ENCODE assay signal across 1 cellular context in the genomic region with DNA sequence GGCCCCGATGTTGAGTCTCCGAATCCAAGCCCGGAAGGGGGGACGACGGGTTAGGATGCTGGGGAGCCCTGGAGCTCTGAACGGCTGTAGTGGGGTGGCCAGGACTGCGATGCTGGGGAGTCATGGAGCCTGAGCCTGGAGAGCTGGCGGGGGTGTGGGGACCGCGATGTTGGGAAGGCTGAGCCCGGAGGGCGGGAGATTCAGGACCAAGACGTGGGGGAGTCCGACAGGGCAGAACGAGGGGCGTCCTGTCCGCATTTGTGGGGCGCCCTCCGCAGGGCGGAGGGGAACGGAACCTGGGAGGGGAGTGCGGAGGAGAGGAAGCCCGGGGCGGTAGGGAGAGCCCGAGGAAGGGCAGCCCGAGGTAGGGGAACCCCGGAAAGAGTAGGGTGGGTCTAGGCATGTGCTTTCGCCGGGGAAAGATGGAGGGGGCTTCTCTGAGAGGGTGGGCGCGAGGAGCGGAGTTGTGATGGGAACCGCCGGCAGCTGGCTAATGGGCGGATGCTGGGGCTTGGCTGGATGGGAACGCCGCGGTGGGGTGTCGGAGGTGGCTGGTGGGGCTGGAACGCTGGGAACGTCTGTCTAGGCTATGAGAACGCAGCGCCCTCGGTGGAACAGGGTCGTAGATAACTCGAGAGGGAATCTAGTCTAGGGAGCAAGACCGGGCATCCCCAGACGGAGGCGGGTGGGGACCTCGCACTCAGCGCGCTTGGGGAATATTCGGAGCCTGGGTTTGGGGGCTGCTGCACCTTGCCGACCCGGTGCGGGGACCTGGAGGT.
A peak's percentile ranks its signal among the peaks of the same experiment; 100 is the strongest.
TF ChIP-seq lines count a peak whose summit lies in the region.

No MANE protein-coding gene starts in this region.

TF ChIP-seq in HepG2, 621 proteins besides CTCF, POLR2A, EP300 and RAD21 (continued from another document):
- TF ChIP-seq, protein P1, sequence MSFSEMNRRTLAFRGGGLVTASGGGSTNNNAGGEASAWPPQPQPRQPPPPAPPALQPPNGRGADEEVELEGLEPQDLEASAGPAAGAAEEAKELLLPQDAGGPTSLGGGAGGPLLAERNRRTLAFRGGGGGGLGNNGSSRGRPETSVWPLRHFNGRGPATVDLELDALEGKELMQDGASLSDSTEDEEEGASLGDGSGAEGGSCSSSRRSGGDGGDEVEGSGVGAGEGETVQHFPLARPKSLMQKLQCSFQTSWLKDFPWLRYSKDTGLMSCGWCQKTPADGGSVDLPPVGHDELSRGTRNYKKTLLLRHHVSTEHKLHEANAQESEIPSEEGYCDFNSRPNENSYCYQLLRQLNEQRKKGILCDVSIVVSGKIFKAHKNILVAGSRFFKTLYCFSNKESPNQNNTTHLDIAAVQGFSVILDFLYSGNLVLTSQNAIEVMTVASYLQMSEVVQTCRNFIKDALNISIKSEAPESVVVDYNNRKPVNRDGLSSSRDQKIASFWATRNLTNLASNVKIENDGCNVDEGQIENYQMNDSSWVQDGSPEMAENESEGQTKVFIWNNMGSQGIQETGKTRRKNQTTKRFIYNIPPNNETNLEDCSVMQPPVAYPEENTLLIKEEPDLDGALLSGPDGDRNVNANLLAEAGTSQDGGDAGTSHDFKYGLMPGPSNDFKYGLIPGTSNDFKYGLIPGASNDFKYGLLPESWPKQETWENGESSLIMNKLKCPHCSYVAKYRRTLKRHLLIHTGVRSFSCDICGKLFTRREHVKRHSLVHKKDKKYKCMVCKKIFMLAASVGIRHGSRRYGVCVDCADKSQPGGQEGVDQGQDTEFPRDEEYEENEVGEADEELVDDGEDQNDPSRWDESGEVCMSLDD (CRISPR knock-in tag; IDR thresholded peaks at IDR 0.05; ENCODE audit: borderline replicate concordance): peak; percentile 96
- no peak; the same call in 1 of the 2 replicates for TF ChIP-seq SP2 (CRISPR knock-in tag; IDR thresholded peaks at IDR 0.05)
- peak; percentile 68; the same call in 1 of the 2 replicates for TF ChIP-seq HDAC1 (CRISPR knock-in tag; IDR thresholded peaks at IDR 0.05)
- 0 out of 2 replicates have a peak, but pooled peaks have one; percentile 83 for TF ChIP-seq ZNF850 (CRISPR knock-in tag; conservative IDR thresholded peaks at IDR 0.05)
- TF ChIP-seq SAFB2 (CRISPR knock-in tag; IDR thresholded peaks at IDR 0.05; ENCODE audit: borderline replicate concordance, low read depth): no peak
- TF ChIP-seq, protein P2, sequence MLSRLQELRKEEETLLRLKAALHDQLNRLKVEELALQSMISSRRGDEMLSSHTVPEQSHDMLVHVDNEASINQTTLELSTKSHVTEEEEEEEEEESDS (CRISPR knock-in tag; IDR thresholded peaks at IDR 0.05; ENCODE audit: borderline replicate concordance): no peak
- TF ChIP-seq ZNF564 (CRISPR knock-in tag; IDR thresholded peaks at IDR 0.05): peak; percentile 85
- 0 out of 2 replicates have a peak, but pooled peaks have one; percentile 55 for TF ChIP-seq REL (CRISPR knock-in tag; conservative IDR thresholded peaks at IDR 0.05)
- TF ChIP-seq ATF1 (CRISPR knock-in tag; IDR thresholded peaks at IDR 0.05): no peak
- TF ChIP-seq FOSL2 (CRISPR knock-in tag; IDR thresholded peaks at IDR 0.05): 0 out of 2 replicates have a peak, but pooled peaks have one; percentile 13
- no peak for TF ChIP-seq MIER2 (CRISPR knock-in tag; IDR thresholded peaks at IDR 0.05)
- TF ChIP-seq ZNF816 (CRISPR knock-in tag; IDR thresholded peaks at IDR 0.05; ENCODE audit: borderline replicate concordance): 0 out of 2 replicates have a peak, but pooled peaks have one; percentile 37
- 0 out of 2 replicates have a peak, but pooled peaks have one; percentile 38 for TF ChIP-seq HNRNPL (IDR thresholded peaks at IDR 0.05; ENCODE audit: low read depth, low read length)
- peak; percentile 49; the same call in 1 of the 2 replicates for TF ChIP-seq KDM5B (CRISPR knock-in tag; IDR thresholded peaks at IDR 0.05; ENCODE audit: borderline replicate concordance)
- no peak for TF ChIP-seq HOXA3 (CRISPR knock-in tag; IDR thresholded peaks at IDR 0.05)
- TF ChIP-seq ZNF451 (CRISPR knock-in tag; IDR thresholded peaks at IDR 0.05): 0 out of 2 replicates have a peak, but pooled peaks have one; percentile 8
- 0 out of 2 replicates have a peak, but pooled peaks have one; percentile 15 for TF ChIP-seq KMT2A (CRISPR knock-in tag; IDR thresholded peaks at IDR 0.05)
- peak; percentile 10; the same call in 1 of the 2 replicates for TF ChIP-seq BORCS8-MEF2B (CRISPR knock-in tag; IDR thresholded peaks at IDR 0.05)
- TF ChIP-seq SETDB1 (CRISPR knock-in tag; IDR thresholded peaks at IDR 0.05; ENCODE audit: borderline replicate concordance): no peak
- 0 out of 2 replicates have a peak, but pooled peaks have one; percentile 45 for TF ChIP-seq ZNF33A (CRISPR knock-in tag; IDR thresholded peaks at IDR 0.05; ENCODE audit: borderline replicate concordance)
- 0 out of 4 replicates have a peak, but pooled peaks of 1 of the 2 experiments have one; percentile 14 for TF ChIP-seq KLF16 (CRISPR knock-in tag; IDR thresholded peaks at IDR 0.05)
- TF ChIP-seq, protein P3, sequence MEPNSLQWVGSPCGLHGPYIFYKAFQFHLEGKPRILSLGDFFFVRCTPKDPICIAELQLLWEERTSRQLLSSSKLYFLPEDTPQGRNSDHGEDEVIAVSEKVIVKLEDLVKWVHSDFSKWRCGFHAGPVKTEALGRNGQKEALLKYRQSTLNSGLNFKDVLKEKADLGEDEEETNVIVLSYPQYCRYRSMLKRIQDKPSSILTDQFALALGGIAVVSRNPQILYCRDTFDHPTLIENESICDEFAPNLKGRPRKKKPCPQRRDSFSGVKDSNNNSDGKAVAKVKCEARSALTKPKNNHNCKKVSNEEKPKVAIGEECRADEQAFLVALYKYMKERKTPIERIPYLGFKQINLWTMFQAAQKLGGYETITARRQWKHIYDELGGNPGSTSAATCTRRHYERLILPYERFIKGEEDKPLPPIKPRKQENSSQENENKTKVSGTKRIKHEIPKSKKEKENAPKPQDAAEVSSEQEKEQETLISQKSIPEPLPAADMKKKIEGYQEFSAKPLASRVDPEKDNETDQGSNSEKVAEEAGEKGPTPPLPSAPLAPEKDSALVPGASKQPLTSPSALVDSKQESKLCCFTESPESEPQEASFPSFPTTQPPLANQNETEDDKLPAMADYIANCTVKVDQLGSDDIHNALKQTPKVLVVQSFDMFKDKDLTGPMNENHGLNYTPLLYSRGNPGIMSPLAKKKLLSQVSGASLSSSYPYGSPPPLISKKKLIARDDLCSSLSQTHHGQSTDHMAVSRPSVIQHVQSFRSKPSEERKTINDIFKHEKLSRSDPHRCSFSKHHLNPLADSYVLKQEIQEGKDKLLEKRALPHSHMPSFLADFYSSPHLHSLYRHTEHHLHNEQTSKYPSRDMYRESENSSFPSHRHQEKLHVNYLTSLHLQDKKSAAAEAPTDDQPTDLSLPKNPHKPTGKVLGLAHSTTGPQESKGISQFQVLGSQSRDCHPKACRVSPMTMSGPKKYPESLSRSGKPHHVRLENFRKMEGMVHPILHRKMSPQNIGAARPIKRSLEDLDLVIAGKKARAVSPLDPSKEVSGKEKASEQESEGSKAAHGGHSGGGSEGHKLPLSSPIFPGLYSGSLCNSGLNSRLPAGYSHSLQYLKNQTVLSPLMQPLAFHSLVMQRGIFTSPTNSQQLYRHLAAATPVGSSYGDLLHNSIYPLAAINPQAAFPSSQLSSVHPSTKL (CRISPR knock-in tag; IDR thresholded peaks at IDR 0.05): no peak
- no peak for TF ChIP-seq ZNF713 (CRISPR knock-in tag; IDR thresholded peaks at IDR 0.05)
- TF ChIP-seq ATF7 (IDR thresholded peaks at IDR 0.05): no peak
- 0 out of 2 replicates have a peak, but pooled peaks have one; percentile 15 for TF ChIP-seq ATF7 (CRISPR knock-in tag; IDR thresholded peaks at IDR 0.05)
- TF ChIP-seq, protein P4, sequence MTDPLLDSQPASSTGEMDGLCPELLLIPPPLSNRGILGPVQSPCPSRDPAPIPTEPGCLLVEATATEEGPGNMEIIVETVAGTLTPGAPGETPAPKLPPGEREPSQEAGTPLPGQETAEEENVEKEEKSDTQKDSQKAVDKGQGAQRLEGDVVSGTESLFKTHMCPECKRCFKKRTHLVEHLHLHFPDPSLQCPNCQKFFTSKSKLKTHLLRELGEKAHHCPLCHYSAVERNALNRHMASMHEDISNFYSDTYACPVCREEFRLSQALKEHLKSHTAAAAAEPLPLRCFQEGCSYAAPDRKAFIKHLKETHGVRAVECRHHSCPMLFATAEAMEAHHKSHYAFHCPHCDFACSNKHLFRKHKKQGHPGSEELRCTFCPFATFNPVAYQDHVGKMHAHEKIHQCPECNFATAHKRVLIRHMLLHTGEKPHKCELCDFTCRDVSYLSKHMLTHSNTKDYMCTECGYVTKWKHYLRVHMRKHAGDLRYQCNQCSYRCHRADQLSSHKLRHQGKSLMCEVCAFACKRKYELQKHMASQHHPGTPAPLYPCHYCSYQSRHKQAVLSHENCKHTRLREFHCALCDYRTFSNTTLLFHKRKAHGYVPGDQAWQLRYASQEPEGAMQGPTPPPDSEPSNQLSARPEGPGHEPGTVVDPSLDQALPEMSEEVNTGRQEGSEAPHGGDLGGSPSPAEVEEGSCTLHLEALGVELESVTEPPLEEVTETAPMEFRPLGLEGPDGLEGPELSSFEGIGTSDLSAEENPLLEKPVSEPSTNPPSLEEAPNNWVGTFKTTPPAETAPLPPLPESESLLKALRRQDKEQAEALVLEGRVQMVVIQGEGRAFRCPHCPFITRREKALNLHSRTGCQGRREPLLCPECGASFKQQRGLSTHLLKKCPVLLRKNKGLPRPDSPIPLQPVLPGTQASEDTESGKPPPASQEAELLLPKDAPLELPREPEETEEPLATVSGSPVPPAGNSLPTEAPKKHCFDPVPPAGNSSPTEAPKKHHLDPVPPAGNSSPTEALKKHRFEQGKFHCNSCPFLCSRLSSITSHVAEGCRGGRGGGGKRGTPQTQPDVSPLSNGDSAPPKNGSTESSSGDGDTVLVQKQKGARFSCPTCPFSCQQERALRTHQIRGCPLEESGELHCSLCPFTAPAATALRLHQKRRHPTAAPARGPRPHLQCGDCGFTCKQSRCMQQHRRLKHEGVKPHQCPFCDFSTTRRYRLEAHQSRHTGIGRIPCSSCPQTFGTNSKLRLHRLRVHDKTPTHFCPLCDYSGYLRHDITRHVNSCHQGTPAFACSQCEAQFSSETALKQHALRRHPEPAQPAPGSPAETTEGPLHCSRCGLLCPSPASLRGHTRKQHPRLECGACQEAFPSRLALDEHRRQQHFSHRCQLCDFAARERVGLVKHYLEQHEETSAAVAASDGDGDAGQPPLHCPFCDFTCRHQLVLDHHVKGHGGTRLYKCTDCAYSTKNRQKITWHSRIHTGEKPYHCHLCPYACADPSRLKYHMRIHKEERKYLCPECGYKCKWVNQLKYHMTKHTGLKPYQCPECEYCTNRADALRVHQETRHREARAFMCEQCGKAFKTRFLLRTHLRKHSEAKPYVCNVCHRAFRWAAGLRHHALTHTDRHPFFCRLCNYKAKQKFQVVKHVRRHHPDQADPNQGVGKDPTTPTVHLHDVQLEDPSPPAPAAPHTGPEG (CRISPR knock-in tag; IDR thresholded peaks at IDR 0.05): peak; percentile 39
- peak; percentile 6 for TF ChIP-seq TEAD3 (CRISPR knock-in tag; optimal IDR thresholded peaks at IDR 0.05; ENCODE audit: borderline replicate concordance)
- TF ChIP-seq ZNF598 (CRISPR knock-in tag; IDR thresholded peaks at IDR 0.05; ENCODE audit: borderline replicate concordance): 0 out of 2 replicates have a peak, but pooled peaks have one; percentile 43
- 0 out of 2 replicates have a peak, but pooled peaks have one; percentile 54 for TF ChIP-seq PRMT3 (CRISPR knock-in tag; IDR thresholded peaks at IDR 0.05; ENCODE audit: borderline replicate concordance, low read depth)
- 0 out of 2 replicates have a peak, but pooled peaks have one; percentile 11 for TF ChIP-seq RELA (CRISPR knock-in tag; IDR thresholded peaks at IDR 0.05)
- peak; percentile 23 for TF ChIP-seq HNRNPLL (IDR thresholded peaks at IDR 0.05; ENCODE audit: low read depth, low read length, poor library complexity, severe bottlenecking)
